Comparison of ENCODE assay signal across 1 cellular context in genomic region chr11:76735841-76736240, GRCh38.
TF ChIP-seq lines count a peak whose summit lies in the region.

No MANE protein-coding gene starts in this region.

TF ChIP-seq in K562, 482 proteins besides CTCF, POLR2A, EP300 and RAD21 (continued from another document):
- TF ChIP-seq MGA (IDR thresholded peaks at IDR 0.05) = peak; percentile 91
- peak in 1 of 2 experiments; percentile 85; a peak in 2 of 4 replicates for TF ChIP-seq RCOR1 (IDR thresholded peaks at IDR 0.05; ENCODE audit: borderline replicate concordance in 1 of 2, low read depth in 2 of 2, low read length in 2 of 2)
- TF ChIP-seq CHAMP1 (IDR thresholded peaks at IDR 0.05) = no peak
- no peak for TF ChIP-seq ATF1 (CRISPR knock-in tag; IDR thresholded peaks at IDR 0.05)
- TF ChIP-seq ATF1 (tag; IDR thresholded peaks at IDR 0.05) = peak; percentile 73
- peak; percentile 88 for TF ChIP-seq TCF3 (CRISPR knock-in tag; IDR thresholded peaks at IDR 0.05)
- TF ChIP-seq EWSR1 (IDR thresholded peaks at IDR 0.05; ENCODE audit: borderline replicate concordance, low read depth, partially characterized antibody) = no peak
- TF ChIP-seq PTTG1 (tag; IDR thresholded peaks at IDR 0.05; ENCODE audit: low read depth) = no peak
- TF ChIP-seq CBFB (CRISPR knock-in tag; IDR thresholded peaks at IDR 0.05) = 0 out of 2 replicates have a peak, but pooled peaks have one; percentile 6
- TF ChIP-seq NFE2L1 (tag; IDR thresholded peaks at IDR 0.05; ENCODE audit: borderline replicate concordance, low read depth) = no peak
- TF ChIP-seq GATA2 (CRISPR knock-in tag; IDR thresholded peaks at IDR 0.05) = peak; percentile 81
- peak; percentile 74 for TF ChIP-seq TEAD4 (IDR thresholded peaks at IDR 0.05; ENCODE audit: low read length)
- no peak for TF ChIP-seq TEAD4 (CRISPR knock-in tag; IDR thresholded peaks at IDR 0.05; ENCODE audit: borderline replicate concordance)
- peak in 1 of 2 experiments; percentile 59; a peak in 1 of 4 replicates for TF ChIP-seq MLLT1 (IDR thresholded peaks at IDR 0.05)
- peak; percentile 51; the same call in 1 of the 2 replicates for TF ChIP-seq EP400 (IDR thresholded peaks at IDR 0.05)
- TF ChIP-seq ZNF232 (CRISPR knock-in tag; IDR thresholded peaks at IDR 0.05) = no peak
- peak in 1 of 2 experiments; percentile 54; a peak in 1 of 3 replicates for TF ChIP-seq CBX3 (IDR thresholded peaks at IDR 0.05; ENCODE audit: borderline replicate concordance in 1 of 2, low read length in 2 of 2)
- TF ChIP-seq SMARCA4 (IDR thresholded peaks at IDR 0.05) = peak; percentile 62; the same call in 1 of the 2 replicates
- TF ChIP-seq MNT (conservative IDR thresholded peaks at IDR 0.05) = peak in 1 of 2 experiments; percentile 47; a peak in 1 of 4 replicates
- peak; percentile 91 for TF ChIP-seq CBFA2T3 (IDR thresholded peaks at IDR 0.05)
- TF ChIP-seq MAX (CRISPR knock-in tag; IDR thresholded peaks at IDR 0.05) = peak; percentile 71; the same call in 1 of the 2 replicates
- 0 out of 2 replicates have a peak, but pooled peaks have one; percentile 27 for TF ChIP-seq MYC (IDR thresholded peaks at IDR 0.05; ENCODE audit: low read depth, low read length)
- TF ChIP-seq MYC (CRISPR knock-in tag; IDR thresholded peaks at IDR 0.05; ENCODE audit: borderline replicate concordance, low read depth) = no peak
- TF ChIP-seq MTF1 (CRISPR knock-in tag; IDR thresholded peaks at IDR 0.05; ENCODE audit: borderline replicate concordance) = no peak
- no peak for TF ChIP-seq ZNF76 (CRISPR knock-in tag; IDR thresholded peaks at IDR 0.05; ENCODE audit: borderline replicate concordance)
- TF ChIP-seq ATF7 (IDR thresholded peaks at IDR 0.05) = peak; percentile 29; the same call in 1 of the 2 replicates
- no peak for TF ChIP-seq ZNF175 (CRISPR knock-in tag; IDR thresholded peaks at IDR 0.05; ENCODE audit: low read depth)
- TF ChIP-seq CREB3L1 (IDR thresholded peaks at IDR 0.05; ENCODE audit: borderline replicate concordance, low read depth) = peak; percentile 58; the same call in 1 of the 2 replicates
- peak in 1 of 2 experiments; percentile 51; a peak in 1 of 4 replicates for TF ChIP-seq TRIM24 (IDR thresholded peaks at IDR 0.05)
- TF ChIP-seq PHB2 (IDR thresholded peaks at IDR 0.05; ENCODE audit: low read depth) = no peak
- peak; percentile 26; the same call in 1 of the 2 replicates for TF ChIP-seq NCOA1 (IDR thresholded peaks at IDR 0.05; ENCODE audit: low read depth)
- TF ChIP-seq CREB1 (IDR thresholded peaks at IDR 0.05) = peak; percentile 79
- peak; percentile 62; the same call in 1 of the 2 replicates for TF ChIP-seq CREB1 (CRISPR knock-in tag; IDR thresholded peaks at IDR 0.05)
- TF ChIP-seq NRF1 (conservative IDR thresholded peaks at IDR 0.05 in 1 of 2, IDR thresholded peaks at IDR 0.05 in 1 of 2) = peak; percentile 33 to 50; a peak in 3 of 4 replicates
- 0 out of 2 replicates have a peak, but pooled peaks have one; percentile 20 for TF ChIP-seq PKNOX1 (IDR thresholded peaks at IDR 0.05)
- no peak for TF ChIP-seq HDGF (IDR thresholded peaks at IDR 0.05)
- TF ChIP-seq POLR2AphosphoS5 (IDR thresholded peaks at IDR 0.05; ENCODE audit: control insufficient read depth, insufficient read depth, low read depth, low read length) = peak; percentile 34; the same call in 1 of the 2 replicates
- no peak for TF ChIP-seq ZNF239 (CRISPR knock-in tag; IDR thresholded peaks at IDR 0.05)
- peak; percentile 44; the same call in 1 of the 2 replicates for TF ChIP-seq BHLHE40 (IDR thresholded peaks at IDR 0.05; ENCODE audit: low read length)
- peak in 1 of 2 experiments; percentile 65; a peak in 2 of 4 replicates for TF ChIP-seq KDM1A (IDR thresholded peaks at IDR 0.05)
